Comparison of ENCODE assay signal across 8 cellular contexts in the genomic region with DNA sequence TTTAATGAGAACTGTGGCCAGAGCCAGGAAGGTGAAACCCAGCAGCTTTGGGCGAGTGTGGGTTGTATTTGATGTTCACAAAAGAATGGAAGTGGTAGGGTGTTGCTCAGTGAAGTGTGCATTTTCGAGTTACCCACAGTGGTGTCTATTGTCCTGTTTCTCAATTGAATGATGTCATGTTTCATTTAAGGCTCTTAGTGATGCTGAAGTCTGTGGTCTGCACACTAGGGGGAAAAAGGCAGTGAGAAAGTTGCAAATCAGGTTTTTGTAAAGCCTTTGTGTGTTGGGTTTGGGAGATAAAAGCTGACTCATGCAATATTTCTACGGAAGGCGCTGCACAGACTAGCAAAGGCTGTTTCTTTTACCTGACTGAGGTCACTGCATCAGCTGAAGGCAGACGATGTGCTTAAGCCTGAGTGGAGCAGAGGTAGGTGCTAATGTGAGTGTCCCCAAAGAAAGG.
DNase-seq lines count a peak whose midpoint lies in the region; ATAC-seq, FAIRE-seq and TF ChIP-seq lines count a peak whose summit lies in the region.

No MANE protein-coding gene starts in this region.

- WGBS in K562 (ENCODE audit: insufficient coverage, low coverage, missing lambda C conversion rate): 0% methylated on average over 5 of the region's 5 CpGs

- peaks cover 15 to 43% of the 10 kb centered on the region in 2 experiments; a peak in 3 of 5 replicates for H3K27me3 ChIP-seq in K562 (ENCODE audit: control insufficient read depth in 2 of 2, insufficient read depth in 2 of 2, low read length in 2 of 2)

- no peak overlapping the region for H3K9ac ChIP-seq in K562 (ENCODE audit: insufficient read depth in 1 of 2, low read depth in 2 of 2, low read length in 2 of 2)

- POLR2A ChIA-PET in HEK293 (lab: Yijun Ruan, JAX) (interaction anchor here (0.6 to 1.0 kb wide), 4 partner anchors 11 to 208 kb away, joined by 3 to 5 read pairs (median 4); no protein-coding TSS in a partner anchor), K562 (lab: Yijun Ruan, JAX) (interaction anchor here (0.6 kb wide), 1 partner anchor 1718 kb away, joined by 3 read pairs; no protein-coding TSS in a partner anchor)

- TF ChIP-seq CTCF in HEK293 (tag by site-specific recombination; IDR thresholded peaks at IDR 0.05) (no peak; the same call in 1 of the 2 replicates), K562 (IDR thresholded peaks at IDR 0.05 in 2 of 3, conservative IDR thresholded peaks at IDR 0.05 in 1 of 3; ENCODE audit: insufficient read depth in 2 of 3, low read depth in 1 of 3, low read length in 3 of 3) (no peak), nephron (IDR thresholded peaks at IDR 0.05; ENCODE audit: unreplicated experiment in 3 of 3) (peak in 2 of 3 experiments; percentile 12 to 17), osteocyte (IDR thresholded peaks at IDR 0.05) (no peak)

- no peaks in the 10 kb centered on the region for H4K20me1 ChIP-seq in K562 (replicated peaks; ENCODE audit: control insufficient read depth, insufficient read depth, low read length)

- in situ Hi-C loops in K562 (cut with MboI): no loop called here

- H3K79me2 ChIP-seq in K562 (ENCODE audit: control insufficient read depth, insufficient read depth, low read length): no peaks in the 10 kb centered on the region

- no peak for TF ChIP-seq EP300 in K562 (IDR thresholded peaks at IDR 0.05; ENCODE audit: low read length)

- H3K4me1 ChIP-seq in HEK293 (ENCODE audit: control insufficient read depth, insufficient read depth, low read length) (peaks cover 31% of the 10 kb centered on the region), K562 (replicated peaks in 1 of 2; ENCODE audit: control insufficient read depth in 2 of 2, insufficient read depth in 2 of 2, low read length in 2 of 2) (no peaks in the 10 kb centered on the region)

- peak; percentile 65 for FAIRE-seq in K562 (lab: Jason Lieb, UNC)

- H3K4me1 Mint-ChIP-seq in nephron (peaks cover 58% of the 10 kb centered on the region), osteocyte (ENCODE audit: unreplicated experiment) (peaks cover 8% of the 10 kb centered on the region)

- H3K36me3 Mint-ChIP-seq in nephron (ENCODE audit: low read depth) (peaks cover 4% of the 10 kb centered on the region), osteocyte (ENCODE audit: unreplicated experiment) (no peaks in the 10 kb centered on the region)

- no peaks in the 10 kb centered on the region for H3K9me1 ChIP-seq in K562 (ENCODE audit: control insufficient read depth, insufficient read depth, low read length)

- H3K36me3 ChIP-seq in HEK293 (ENCODE audit: control insufficient read depth in 2 of 2, insufficient read depth in 1 of 2, low read length in 2 of 2): no peaks in the 10 kb centered on the region
- no peaks in the 10 kb centered on the region for H3K36me3 ChIP-seq in K562 (ENCODE audit: control insufficient read depth, insufficient read depth, low read length)

- H3K4me2 ChIP-seq in K562 (ENCODE audit: insufficient read depth, low read length): no peak overlapping the region

- H3K27ac ChIP-seq in HEK293 (ENCODE audit: extremely low read depth, low read depth, low read length) (peak overlapping the region; percentile 56), K562 (ENCODE audit: extremely low read depth, low read depth, low read length) (no peak overlapping the region)

- H3K27ac Mint-ChIP-seq in nephron: peak overlapping the region; percentile 87 to 94 (median 91)
- no peak overlapping the region for H3K27ac Mint-ChIP-seq in osteocyte (ENCODE audit: unreplicated experiment)

- H3K9me3 ChIP-seq in HEK293 (ENCODE audit: control insufficient read depth, insufficient read depth, low read depth, low read length) (no peaks in the 10 kb centered on the region), K562 (replicated peaks; ENCODE audit: control insufficient read depth, insufficient read depth, low read depth, low read length) (no peaks in the 10 kb centered on the region)

- H2AFZ ChIP-seq in K562 (ENCODE audit: low read depth, low read length): no peak overlapping the region

- ATAC-seq in K562: peak; percentile 68

- H3K27me3 Mint-ChIP-seq in nephron (ENCODE audit: low read depth): no peaks in the 10 kb centered on the region
- peaks cover 26% of the 10 kb centered on the region for H3K27me3 Mint-ChIP-seq in osteocyte (ENCODE audit: unreplicated experiment)

- peak overlapping the region; percentile 31 to 67 (median 57) for H3K4me3 Mint-ChIP-seq in nephron
- no peak overlapping the region for H3K4me3 Mint-ChIP-seq in osteocyte (ENCODE audit: unreplicated experiment)

- TF ChIP-seq POLR2A in K562 (conservative IDR thresholded peaks at IDR 0.05): no peak

- intact Hi-C loops in K562 (cut with micrococcal nuclease): no loop called here

- peak; percentile 9 to 27 for DNase-seq in NCI-H526 (lab: John Stamatoyannopoulos, UW)
- DNase-seq in NCI-H526 treated with DMSO at 0.1 percent for 48 hours (lab: John Stamatoyannopoulos, UW): no peak
- DNase-seq in MV-4-11 (lab: John Stamatoyannopoulos, UW): peak; percentile 57
- no peak for DNase-seq in K562 (ENCODE audit: extremely low read depth in 1 of 4, low spot score in 3 of 4)
- DNase-seq in NCI-H524 treated with DMSO at 0.1 percent for 48 hours (lab: John Stamatoyannopoulos, UW): no peak
- no peak for DNase-seq in osteocyte (ENCODE audit: extremely low spot score, unreplicated experiment)

- no peaks in the 10 kb centered on the region for H3K9me3 Mint-ChIP-seq in nephron
- no peaks in the 10 kb centered on the region for H3K9me3 Mint-ChIP-seq in osteocyte (ENCODE audit: unreplicated experiment)

- H3K4me3 ChIP-seq in HEK293 (ENCODE audit: low read depth, low read length) (peak overlapping the region; percentile 17), K562 (no peak overlapping the region)

- no peak for TF ChIP-seq RAD21 in K562 (CRISPR knock-in tag; conservative IDR thresholded peaks at IDR 0.05 in 1 of 2, IDR thresholded peaks at IDR 0.05 in 1 of 2)

- no TSS peak for BruUV-seq in K562 (replicated peaks; lab: Mats Ljungman, UMichigan)

- CTCF ChIA-PET in HEK293 (lab: Yijun Ruan, JAX): interaction anchor here (0.6 to 3.0 kb wide), 7 partner anchors 10 to 325 kb away, joined by 3 to 14 read pairs (median 6); no protein-coding TSS in a partner anchor
- CTCF ChIA-PET in K562 (lab: Yijun Ruan, JAX; ENCODE audit: low intra/inter-chr PET ratio): no interaction called here

TF ChIP-seq in HEK293, 187 proteins besides CTCF, POLR2A, EP300 and RAD21 (continues in another document):
- TF ChIP-seq ZNF558 (tag by site-specific recombination; IDR thresholded peaks at IDR 0.05) (peak; percentile 13; the same call in 1 of the 2 replicates), ZBTB21 (tag by site-specific recombination; IDR thresholded peaks at IDR 0.05) (peak; percentile 88), ZNF629 (tag by site-specific recombination; IDR thresholded peaks at IDR 0.05) (peak; percentile 85), ZNF311 (tag by site-specific recombination; IDR thresholded peaks at IDR 0.05; ENCODE audit: borderline replicate concordance) (no peak), ZNF266 (tag by site-specific recombination; IDR thresholded peaks at IDR 0.05; ENCODE audit: low read depth) (no peak), ZNF274 (IDR thresholded peaks at IDR 0.05; ENCODE audit: low read length) (no peak), ZNF274 (tag by site-specific recombination; IDR thresholded peaks at IDR 0.05; ENCODE audit: borderline replicate concordance) (no peak), ZNF585B (tag by site-specific recombination; IDR thresholded peaks at IDR 0.05) (no peak), ZNF654 (tag by site-specific recombination; IDR thresholded peaks at IDR 0.05; ENCODE audit: low read depth) (no peak), PRDM1 (tag by site-specific recombination; IDR thresholded peaks at IDR 0.05) (peak; percentile 46; the same call in 1 of the 2 replicates)

TF ChIP-seq in K562, 482 proteins besides CTCF, POLR2A, EP300 and RAD21:
- TF ChIP-seq, protein P1, sequence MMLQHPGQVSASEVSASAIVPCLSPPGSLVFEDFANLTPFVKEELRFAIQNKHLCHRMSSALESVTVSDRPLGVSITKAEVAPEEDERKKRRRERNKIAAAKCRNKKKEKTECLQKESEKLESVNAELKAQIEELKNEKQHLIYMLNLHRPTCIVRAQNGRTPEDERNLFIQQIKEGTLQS (IDR thresholded peaks at IDR 0.05): peak; percentile 55
- TF ChIP-seq, protein P1 (CRISPR knock-in tag; conservative IDR thresholded peaks at IDR 0.05): no peak
- TF ChIP-seq ZNF717 (CRISPR knock-in tag; IDR thresholded peaks at IDR 0.05) (no peak), C11orf30 (IDR thresholded peaks at IDR 0.05; ENCODE audit: low read depth) (peak; percentile 95), MAFK (IDR thresholded peaks at IDR 0.05; ENCODE audit: low read length) (peak; percentile 86), ZNF316 (IDR thresholded peaks at IDR 0.05) (peak; percentile 97), ZFP1 (CRISPR knock-in tag; IDR thresholded peaks at IDR 0.05) (no peak), NFE2L1 (tag; IDR thresholded peaks at IDR 0.05; ENCODE audit: borderline replicate concordance, low read depth) (0 out of 2 replicates have a peak, but pooled peaks have one; percentile 35), MAFF (IDR thresholded peaks at IDR 0.05; ENCODE audit: low read length) (peak; percentile 89), NFE2 (IDR thresholded peaks at IDR 0.05; ENCODE audit: low read depth) (peak; percentile 75), MAFG (tag; conservative IDR thresholded peaks at IDR 0.05) (peak; percentile 95)

Comparison
In these comparisons a context has a peak if more than half of its experiments do, and no peak if none do; other contexts are left out.
1. DNase-seq: peak in NCI-H526 (2 of 2) and MV-4-11 (single experiment); none in NCI-H526 treated with DMSO at 0.1 percent for 48 hours (single experiment), K562 (0 of 4), NCI-H524 treated with DMSO at 0.1 percent for 48 hours (single experiment) and osteocyte (single experiment).
2. CTCF ChIP-seq: peak in nephron (2 of 3); none in HEK293 (single experiment), K562 (0 of 3) and osteocyte (single experiment).